1 cellular context compared by ENCODE assay signal in the genomic region with DNA sequence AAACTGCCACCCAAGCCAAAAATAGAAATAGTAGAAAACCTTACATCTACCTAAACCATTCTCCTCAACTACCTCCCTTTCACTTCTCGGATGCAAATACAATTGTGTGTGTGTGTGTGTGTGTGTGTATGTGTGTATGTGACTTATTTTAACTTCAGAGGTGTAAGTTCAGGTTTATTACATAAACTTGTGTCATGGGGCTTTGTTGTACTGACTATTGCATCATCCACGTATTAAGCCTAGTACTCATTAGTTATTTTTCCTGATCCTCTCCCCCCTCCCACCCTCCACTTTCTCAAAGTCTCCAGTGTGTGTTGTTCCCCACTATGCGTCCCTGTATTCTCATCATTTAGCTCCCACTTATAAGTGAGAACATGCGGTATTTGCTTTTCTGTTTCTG.
TF ChIP-seq lines count a peak whose summit lies in the region.

No MANE protein-coding gene starts in this region.

TF ChIP-seq in GM23338, 12 proteins besides CTCF, POLR2A, EP300 and RAD21 (continued from another document):
- TF ChIP-seq, protein P1, sequence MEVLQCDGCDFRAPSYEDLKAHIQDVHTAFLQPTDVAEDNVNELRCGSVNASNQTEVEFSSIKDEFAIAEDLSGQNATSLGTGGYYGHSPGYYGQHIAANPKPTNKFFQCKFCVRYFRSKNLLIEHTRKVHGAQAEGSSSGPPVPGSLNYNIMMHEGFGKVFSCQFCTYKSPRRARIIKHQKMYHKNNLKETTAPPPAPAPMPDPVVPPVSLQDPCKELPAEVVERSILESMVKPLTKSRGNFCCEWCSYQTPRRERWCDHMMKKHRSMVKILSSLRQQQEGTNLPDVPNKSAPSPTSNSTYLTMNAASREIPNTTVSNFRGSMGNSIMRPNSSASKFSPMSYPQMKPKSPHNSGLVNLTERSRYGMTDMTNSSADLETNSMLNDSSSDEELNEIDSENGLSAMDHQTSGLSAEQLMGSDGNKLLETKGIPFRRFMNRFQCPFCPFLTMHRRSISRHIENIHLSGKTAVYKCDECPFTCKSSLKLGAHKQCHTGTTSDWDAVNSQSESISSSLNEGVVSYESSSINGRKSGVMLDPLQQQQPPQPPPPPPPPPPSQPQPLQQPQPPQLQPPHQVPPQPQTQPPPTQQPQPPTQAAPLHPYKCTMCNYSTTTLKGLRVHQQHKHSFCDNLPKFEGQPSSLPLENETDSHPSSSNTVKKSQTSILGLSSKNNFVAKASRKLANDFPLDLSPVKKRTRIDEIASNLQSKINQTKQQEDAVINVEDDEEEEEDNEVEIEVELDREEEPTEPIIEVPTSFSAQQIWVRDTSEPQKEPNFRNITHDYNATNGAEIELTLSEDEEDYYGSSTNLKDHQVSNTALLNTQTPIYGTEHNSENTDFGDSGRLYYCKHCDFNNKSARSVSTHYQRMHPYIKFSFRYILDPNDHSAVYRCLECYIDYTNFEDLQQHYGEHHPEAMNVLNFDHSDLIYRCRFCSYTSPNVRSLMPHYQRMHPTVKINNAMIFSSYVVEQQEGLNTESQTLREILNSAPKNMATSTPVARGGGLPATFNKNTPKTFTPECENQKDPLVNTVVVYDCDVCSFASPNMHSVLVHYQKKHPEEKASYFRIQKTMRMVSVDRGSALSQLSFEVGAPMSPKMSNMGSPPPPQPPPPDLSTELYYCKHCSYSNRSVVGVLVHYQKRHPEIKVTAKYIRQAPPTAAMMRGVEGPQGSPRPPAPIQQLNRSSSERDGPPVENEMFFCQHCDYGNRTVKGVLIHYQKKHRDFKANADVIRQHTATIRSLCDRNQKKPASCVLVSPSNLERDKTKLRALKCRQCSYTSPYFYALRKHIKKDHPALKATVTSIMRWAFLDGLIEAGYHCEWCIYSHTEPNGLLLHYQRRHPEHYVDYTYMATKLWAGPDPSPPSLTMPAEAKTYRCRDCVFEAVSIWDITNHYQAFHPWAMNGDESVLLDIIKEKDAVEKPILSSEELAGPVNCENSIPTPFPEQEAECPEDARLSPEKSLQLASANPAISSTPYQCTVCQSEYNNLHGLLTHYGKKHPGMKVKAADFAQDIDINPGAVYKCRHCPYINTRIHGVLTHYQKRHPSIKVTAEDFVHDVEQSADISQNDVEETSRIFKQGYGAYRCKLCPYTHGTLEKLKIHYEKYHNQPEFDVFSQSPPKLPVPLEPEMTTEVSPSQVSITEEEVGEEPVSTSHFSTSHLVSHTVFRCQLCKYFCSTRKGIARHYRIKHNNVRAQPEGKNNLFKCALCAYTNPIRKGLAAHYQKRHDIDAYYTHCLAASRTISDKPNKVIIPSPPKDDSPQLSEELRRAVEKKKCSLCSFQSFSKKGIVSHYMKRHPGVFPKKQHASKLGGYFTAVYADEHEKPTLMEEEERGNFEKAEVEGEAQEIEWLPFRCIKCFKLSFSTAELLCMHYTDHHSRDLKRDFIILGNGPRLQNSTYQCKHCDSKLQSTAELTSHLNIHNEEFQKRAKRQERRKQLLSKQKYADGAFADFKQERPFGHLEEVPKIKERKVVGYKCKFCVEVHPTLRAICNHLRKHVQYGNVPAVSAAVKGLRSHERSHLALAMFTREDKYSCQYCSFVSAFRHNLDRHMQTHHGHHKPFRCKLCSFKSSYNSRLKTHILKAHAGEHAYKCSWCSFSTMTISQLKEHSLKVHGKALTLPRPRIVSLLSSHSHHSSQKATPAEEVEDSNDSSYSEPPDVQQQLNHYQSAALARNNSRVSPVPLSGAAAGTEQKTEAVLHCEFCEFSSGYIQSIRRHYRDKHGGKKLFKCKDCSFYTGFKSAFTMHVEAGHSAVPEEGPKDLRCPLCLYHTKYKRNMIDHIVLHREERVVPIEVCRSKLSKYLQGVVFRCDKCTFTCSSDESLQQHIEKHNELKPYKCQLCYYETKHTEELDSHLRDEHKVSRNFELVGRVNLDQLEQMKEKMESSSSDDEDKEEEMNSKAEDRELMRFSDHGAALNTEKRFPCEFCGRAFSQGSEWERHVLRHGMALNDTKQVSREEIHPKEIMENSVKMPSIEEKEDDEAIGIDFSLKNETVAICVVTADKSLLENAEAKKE (CRISPR knock-in tag; IDR thresholded peaks at IDR 0.05): no peak
- TF ChIP-seq JUNB (IDR thresholded peaks at IDR 0.05; ENCODE audit: unreplicated experiment): no peak
- no peak for TF ChIP-seq ZNF114 (CRISPR knock-in tag; IDR thresholded peaks at IDR 0.05)
